Comparison of ENCODE assay signal across 8 cellular contexts in genomic region chr2:190069936-190070696, GRCh38. TPM values are rescaled to one million over a fixed set of nuclear protein-coding genes. Genes with fewer than 3 reads are reported as not detected.
A peak's percentile ranks its signal among the peaks of the same experiment; 100 is the strongest.
DNase-seq lines count a peak whose midpoint lies in the region; FAIRE-seq and TF ChIP-seq lines count a peak whose summit lies in the region.

No MANE protein-coding gene starts in this region.

- H3K9me3 ChIP-seq in Karpas-422 (ENCODE audit: low read length) = no peaks in the 10 kb centered on the region
- no peaks in the 10 kb centered on the region for H3K9me3 ChIP-seq in Peyer's patch

- no peaks in the 10 kb centered on the region for H4K20me1 ChIP-seq in Karpas-422 (ENCODE audit: insufficient read depth, low read depth, low read length)

- no peaks in the 10 kb centered on the region for H3K9me2 ChIP-seq in Karpas-422 (replicated peaks; ENCODE audit: insufficient read depth, low read length)

- H3K4me3 ChIP-seq in Karpas-422 (ENCODE audit: low read length) = no peak overlapping the region
- no peak overlapping the region for H3K4me3 ChIP-seq in Peyer's patch

- H3K79me2 ChIP-seq in Karpas-422 (ENCODE audit: low read length) = no peaks in the 10 kb centered on the region

- H3K27ac ChIP-seq in Karpas-422 (ENCODE audit: low read length) = no peak overlapping the region
- no peak overlapping the region for H3K27ac ChIP-seq in Peyer's patch

- H3K4me2 ChIP-seq in Karpas-422 (ENCODE audit: low read depth, low read length, poor library complexity, severe bottlenecking) = no peak overlapping the region

- DNase-seq in CD1c-positive myeloid dendritic cell (ENCODE audit: extremely low spot score) (peak; percentile 85), GM18507 (ENCODE audit: extremely low spot score, insufficient read length, low read depth) (no peak), Karpas-422 (peak; percentile 86), Peyer's patch (no peak), midbrain (lab: John Stamatoyannopoulos, UW) (peak; percentile 37), ecto neural progenitor cell (ENCODE audit: low spot score) (no peak)
- DNase-seq in activated naive CD4-positive, alpha-beta T cell treated with Interleukin-2 at 50 U/mL for 16 hours = no peak

- H2AFZ ChIP-seq in Karpas-422 (ENCODE audit: low read length) = no peak overlapping the region

- TF ChIP-seq CTCF in Peyer's patch (IDR thresholded peaks at IDR 0.05) = peak in 4 of 6 experiments; percentile 41 to 66 (median 60)

- FAIRE-seq in GM18507 (lab: Jason Lieb, UNC) = peak; percentile 82
- peak; percentile 89 for FAIRE-seq in colon (lab: Jason Lieb, UNC)

- no peaks in the 10 kb centered on the region for H3K36me3 ChIP-seq in Karpas-422 (ENCODE audit: insufficient read depth, low read length)
- no peaks in the 10 kb centered on the region for H3K36me3 ChIP-seq in Peyer's patch

- no peak for TF ChIP-seq POLR2A in Peyer's patch (IDR thresholded peaks at IDR 0.05)

- H3K4me1 ChIP-seq in Karpas-422 (ENCODE audit: low read length) (no peaks in the 10 kb centered on the region), Peyer's patch (no peaks in the 10 kb centered on the region)

- H3K9ac ChIP-seq in Karpas-422 (ENCODE audit: low read length) = no peak overlapping the region

- H3K27me3 ChIP-seq in Karpas-422 (ENCODE audit: low read length) (no peaks in the 10 kb centered on the region), Peyer's patch (no peaks in the 10 kb centered on the region)

RNA-seq across cellular contexts. Expression of gene MSTN, which starts 7.6 kb away (rescaled TPM):
- total RNA-seq in Karpas-422 (2014; rRNA removed; shearing (Covaris generic); ENCODE audit: low replicate concordance) = 0.11 and 0.22 TPM in 2 replicates
- total RNA-seq in Peyer's patch = under 1 TPM in 1 of 4 donors, not detected in 3; 0.70 TPM

Comparison
In these comparisons a context has a peak if more than half of its experiments do, and no peak if none do; other contexts are left out.
1. DNase-seq: peak in CD1c-positive myeloid dendritic cell (single experiment), Karpas-422 (single experiment) and midbrain (single experiment); none in GM18507 (single experiment), Peyer's patch (0 of 3), ecto neural progenitor cell (single experiment) and activated naive CD4-positive, alpha-beta T cell treated with Interleukin-2 at 50 U/mL for 16 hours (single experiment).